Comparison of ENCODE assay signal across 3 cellular contexts in genomic region chr7:6794276-6794675, GRCh38. TPM values are rescaled to one million over a fixed set of nuclear protein-coding genes. Genes with fewer than 3 reads are reported as not detected.
"Had no signal": no experiment of that assay in that cellular context is flagged by ENCODE, and none has a peak within 500 bp of the region (broad histone marks: within the 10 kb centered on the region; RNA-seq: fewer than 3 reads in every experiment).

No MANE protein-coding gene starts in this region.

RNA-seq across cellular contexts. Expression of gene RSPH10B2, which starts 40.4 kb away (rescaled TPM):
- total RNA-seq: activated T-helper 2 cell treated with anti-CD3 and anti-CD28 coated beads, Interferon-gamma antibody, Interleukin-2, Interleukin-4, amounts not matched to agents 10 μg/mL and 5 μg/mL and 100 μg/mL, durations not matched to agents 14 hours and 24 hours and 36 hours; ascending aorta; body of pancreas had no signal
